ENCODE assay signal across 1 cellular context in the genomic region with DNA sequence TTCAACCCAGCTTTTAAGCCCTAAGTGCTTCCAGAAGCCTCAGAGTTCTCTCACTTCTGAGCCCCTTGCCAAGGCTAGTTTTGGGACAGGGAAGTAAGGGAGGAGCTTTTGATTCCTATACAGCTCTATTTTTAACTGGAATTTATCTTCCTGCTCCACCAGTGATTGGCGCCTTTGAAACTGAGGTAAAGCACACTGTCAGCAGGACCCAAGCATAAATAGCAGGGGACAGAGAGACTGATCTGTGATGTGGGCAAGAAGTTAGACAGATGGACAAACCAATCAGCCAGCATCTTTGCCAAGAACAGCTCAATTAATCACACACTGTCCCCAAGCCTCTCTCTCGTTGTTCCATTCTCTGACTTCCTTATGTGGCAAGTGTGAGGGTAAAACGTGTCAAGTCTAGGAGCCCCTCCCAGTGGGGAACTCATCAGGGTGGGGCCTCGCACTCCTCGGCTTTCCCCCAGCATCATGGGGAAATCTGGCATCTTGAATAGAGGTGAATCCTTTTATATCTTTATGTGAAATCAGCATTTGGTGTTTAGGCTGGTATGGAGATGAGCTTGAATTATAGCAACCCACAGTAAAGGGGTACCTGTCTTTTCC.
TF ChIP-seq lines count a peak whose summit lies in the region.

No MANE protein-coding gene starts in this region.

TF ChIP-seq in HepG2, 621 proteins besides CTCF, POLR2A, EP300 and RAD21:
- TF ChIP-seq, protein P1, sequence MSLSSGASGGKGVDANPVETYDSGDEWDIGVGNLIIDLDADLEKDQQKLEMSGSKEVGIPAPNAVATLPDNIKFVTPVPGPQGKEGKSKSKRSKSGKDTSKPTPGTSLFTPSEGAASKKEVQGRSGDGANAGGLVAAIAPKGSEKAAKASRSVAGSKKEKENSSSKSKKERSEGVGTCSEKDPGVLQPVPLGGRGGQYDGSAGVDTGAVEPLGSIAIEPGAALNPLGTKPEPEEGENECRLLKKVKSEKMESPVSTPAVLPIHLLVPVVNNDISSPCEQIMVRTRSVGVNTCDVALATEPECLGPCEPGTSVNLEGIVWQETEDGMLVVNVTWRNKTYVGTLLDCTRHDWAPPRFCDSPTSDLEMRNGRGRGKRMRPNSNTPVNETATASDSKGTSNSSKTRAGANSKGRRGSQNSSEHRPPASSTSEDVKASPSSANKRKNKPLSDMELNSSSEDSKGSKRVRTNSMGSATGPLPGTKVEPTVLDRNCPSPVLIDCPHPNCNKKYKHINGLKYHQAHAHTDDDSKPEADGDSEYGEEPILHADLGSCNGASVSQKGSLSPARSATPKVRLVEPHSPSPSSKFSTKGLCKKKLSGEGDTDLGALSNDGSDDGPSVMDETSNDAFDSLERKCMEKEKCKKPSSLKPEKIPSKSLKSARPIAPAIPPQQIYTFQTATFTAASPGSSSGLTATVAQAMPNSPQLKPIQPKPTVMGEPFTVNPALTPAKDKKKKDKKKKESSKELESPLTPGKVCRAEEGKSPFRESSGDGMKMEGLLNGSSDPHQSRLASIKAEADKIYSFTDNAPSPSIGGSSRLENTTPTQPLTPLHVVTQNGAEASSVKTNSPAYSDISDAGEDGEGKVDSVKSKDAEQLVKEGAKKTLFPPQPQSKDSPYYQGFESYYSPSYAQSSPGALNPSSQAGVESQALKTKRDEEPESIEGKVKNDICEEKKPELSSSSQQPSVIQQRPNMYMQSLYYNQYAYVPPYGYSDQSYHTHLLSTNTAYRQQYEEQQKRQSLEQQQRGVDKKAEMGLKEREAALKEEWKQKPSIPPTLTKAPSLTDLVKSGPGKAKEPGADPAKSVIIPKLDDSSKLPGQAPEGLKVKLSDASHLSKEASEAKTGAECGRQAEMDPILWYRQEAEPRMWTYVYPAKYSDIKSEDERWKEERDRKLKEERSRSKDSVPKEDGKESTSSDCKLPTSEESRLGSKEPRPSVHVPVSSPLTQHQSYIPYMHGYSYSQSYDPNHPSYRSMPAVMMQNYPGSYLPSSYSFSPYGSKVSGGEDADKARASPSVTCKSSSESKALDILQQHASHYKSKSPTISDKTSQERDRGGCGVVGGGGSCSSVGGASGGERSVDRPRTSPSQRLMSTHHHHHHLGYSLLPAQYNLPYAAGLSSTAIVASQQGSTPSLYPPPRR (CRISPR knock-in tag; IDR thresholded peaks at IDR 0.05; ENCODE audit: borderline replicate concordance) = no peak
- TF ChIP-seq, protein P2, sequence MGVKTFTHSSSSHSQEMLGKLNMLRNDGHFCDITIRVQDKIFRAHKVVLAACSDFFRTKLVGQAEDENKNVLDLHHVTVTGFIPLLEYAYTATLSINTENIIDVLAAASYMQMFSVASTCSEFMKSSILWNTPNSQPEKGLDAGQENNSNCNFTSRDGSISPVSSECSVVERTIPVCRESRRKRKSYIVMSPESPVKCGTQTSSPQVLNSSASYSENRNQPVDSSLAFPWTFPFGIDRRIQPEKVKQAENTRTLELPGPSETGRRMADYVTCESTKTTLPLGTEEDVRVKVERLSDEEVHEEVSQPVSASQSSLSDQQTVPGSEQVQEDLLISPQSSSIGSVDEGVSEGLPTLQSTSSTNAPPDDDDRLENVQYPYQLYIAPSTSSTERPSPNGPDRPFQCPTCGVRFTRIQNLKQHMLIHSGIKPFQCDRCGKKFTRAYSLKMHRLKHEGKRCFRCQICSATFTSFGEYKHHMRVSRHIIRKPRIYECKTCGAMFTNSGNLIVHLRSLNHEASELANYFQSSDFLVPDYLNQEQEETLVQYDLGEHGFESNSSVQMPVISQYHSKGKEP (CRISPR knock-in tag; IDR thresholded peaks at IDR 0.05) = no peak
- TF ChIP-seq, protein P3, sequence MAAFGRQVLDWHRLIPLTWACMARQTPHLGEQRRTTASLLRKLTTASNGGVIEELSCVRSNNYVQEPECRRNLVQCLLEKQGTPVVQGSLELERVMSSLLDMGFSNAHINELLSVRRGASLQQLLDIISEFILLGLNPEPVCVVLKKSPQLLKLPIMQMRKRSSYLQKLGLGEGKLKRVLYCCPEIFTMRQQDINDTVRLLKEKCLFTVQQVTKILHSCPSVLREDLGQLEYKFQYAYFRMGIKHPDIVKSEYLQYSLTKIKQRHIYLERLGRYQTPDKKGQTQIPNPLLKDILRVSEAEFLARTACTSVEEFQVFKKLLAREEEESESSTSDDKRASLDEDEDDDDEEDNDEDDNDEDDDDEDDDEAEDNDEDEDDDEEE (CRISPR knock-in tag; IDR thresholded peaks at IDR 0.05) = no peak
- TF ChIP-seq REXO4 (CRISPR knock-in tag; IDR thresholded peaks at IDR 0.05; ENCODE audit: borderline replicate concordance) = no peak
- no peak for TF ChIP-seq ZNF101 (CRISPR knock-in tag; IDR thresholded peaks at IDR 0.05; ENCODE audit: borderline replicate concordance, low read depth)
- no peak for TF ChIP-seq ZNF331 (CRISPR knock-in tag; IDR thresholded peaks at IDR 0.05)
- TF ChIP-seq KLF15 (CRISPR knock-in tag; IDR thresholded peaks at IDR 0.05; ENCODE audit: borderline replicate concordance) = no peak
- no peak for TF ChIP-seq ZIK1 (CRISPR knock-in tag; IDR thresholded peaks at IDR 0.05; ENCODE audit: borderline replicate concordance, low read depth)
- no peak for TF ChIP-seq FOXK2 (IDR thresholded peaks at IDR 0.05)
- TF ChIP-seq JDP2 (CRISPR knock-in tag; IDR thresholded peaks at IDR 0.05; ENCODE audit: borderline replicate concordance) = no peak
- TF ChIP-seq ZBTB8A (CRISPR knock-in tag; IDR thresholded peaks at IDR 0.05; ENCODE audit: borderline replicate concordance, low read depth) = no peak
- no peak for TF ChIP-seq ZZZ3 (CRISPR knock-in tag; IDR thresholded peaks at IDR 0.05; ENCODE audit: borderline replicate concordance)
- TF ChIP-seq, protein P4, sequence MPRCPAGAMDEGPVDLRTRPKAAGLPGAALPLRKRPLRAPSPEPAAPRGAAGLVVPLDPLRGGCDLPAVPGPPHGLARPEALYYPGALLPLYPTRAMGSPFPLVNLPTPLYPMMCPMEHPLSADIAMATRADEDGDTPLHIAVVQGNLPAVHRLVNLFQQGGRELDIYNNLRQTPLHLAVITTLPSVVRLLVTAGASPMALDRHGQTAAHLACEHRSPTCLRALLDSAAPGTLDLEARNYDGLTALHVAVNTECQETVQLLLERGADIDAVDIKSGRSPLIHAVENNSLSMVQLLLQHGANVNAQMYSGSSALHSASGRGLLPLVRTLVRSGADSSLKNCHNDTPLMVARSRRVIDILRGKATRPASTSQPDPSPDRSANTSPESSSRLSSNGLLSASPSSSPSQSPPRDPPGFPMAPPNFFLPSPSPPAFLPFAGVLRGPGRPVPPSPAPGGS (CRISPR knock-in tag; IDR thresholded peaks at IDR 0.05) = no peak
- TF ChIP-seq, protein P5, sequence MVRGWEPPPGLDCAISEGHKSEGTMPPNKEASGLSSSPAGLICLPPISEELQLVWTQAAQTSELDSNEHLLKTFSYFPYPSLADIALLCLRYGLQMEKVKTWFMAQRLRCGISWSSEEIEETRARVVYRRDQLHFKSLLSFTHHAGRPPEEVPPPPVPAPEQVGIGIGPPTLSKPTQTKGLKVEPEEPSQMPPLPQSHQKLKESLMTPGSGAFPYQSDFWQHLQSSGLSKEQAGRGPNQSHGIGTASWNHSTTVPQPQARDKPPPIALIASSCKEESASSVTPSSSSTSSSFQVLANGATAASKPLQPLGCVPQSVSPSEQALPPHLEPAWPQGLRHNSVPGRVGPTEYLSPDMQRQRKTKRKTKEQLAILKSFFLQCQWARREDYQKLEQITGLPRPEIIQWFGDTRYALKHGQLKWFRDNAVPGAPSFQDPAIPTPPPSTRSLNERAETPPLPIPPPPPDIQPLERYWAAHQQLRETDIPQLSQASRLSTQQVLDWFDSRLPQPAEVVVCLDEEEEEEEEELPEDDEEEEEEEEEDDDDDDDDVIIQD (CRISPR knock-in tag; IDR thresholded peaks at IDR 0.05; ENCODE audit: low read depth) = no peak
- TF ChIP-seq, protein P6, sequence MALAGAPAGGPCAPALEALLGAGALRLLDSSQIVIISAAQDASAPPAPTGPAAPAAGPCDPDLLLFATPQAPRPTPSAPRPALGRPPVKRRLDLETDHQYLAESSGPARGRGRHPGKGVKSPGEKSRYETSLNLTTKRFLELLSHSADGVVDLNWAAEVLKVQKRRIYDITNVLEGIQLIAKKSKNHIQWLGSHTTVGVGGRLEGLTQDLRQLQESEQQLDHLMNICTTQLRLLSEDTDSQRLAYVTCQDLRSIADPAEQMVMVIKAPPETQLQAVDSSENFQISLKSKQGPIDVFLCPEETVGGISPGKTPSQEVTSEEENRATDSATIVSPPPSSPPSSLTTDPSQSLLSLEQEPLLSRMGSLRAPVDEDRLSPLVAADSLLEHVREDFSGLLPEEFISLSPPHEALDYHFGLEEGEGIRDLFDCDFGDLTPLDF (CRISPR knock-in tag; IDR thresholded peaks at IDR 0.05) = no peak
- TF ChIP-seq FOXA1 (IDR thresholded peaks at IDR 0.05) = no peak
- no peak for TF ChIP-seq FOXA1 (CRISPR knock-in tag; IDR thresholded peaks at IDR 0.05)
- TF ChIP-seq ZNF496 (CRISPR knock-in tag; IDR thresholded peaks at IDR 0.05; ENCODE audit: insufficient replicate concordance) = no peak
